In genomic region chr10:48522011-48522765, GRCh38 we compare ENCODE assay signal across 1 cellular context.
TF ChIP-seq lines count a peak whose summit lies in the region.

No MANE protein-coding gene starts in this region.

TF ChIP-seq in H1, 55 proteins besides CTCF, POLR2A, EP300 and RAD21:
- TF ChIP-seq SUZ12 (IDR thresholded peaks at IDR 0.05; ENCODE audit: low read length): no peak
- no peak for TF ChIP-seq E2F6 (IDR thresholded peaks at IDR 0.05)
- no peak for TF ChIP-seq RBBP5 (IDR thresholded peaks at IDR 0.05; ENCODE audit: borderline replicate concordance, low read depth, low read length)
- TF ChIP-seq RNF2 (IDR thresholded peaks at IDR 0.05; ENCODE audit: borderline replicate concordance, low read depth, low read length, missing control alignments, poor library complexity, severe bottlenecking): no peak
- no peak for TF ChIP-seq KDM5A (IDR thresholded peaks at IDR 0.05; ENCODE audit: low read length)
- TF ChIP-seq KDM1A (IDR thresholded peaks at IDR 0.05; ENCODE audit: borderline replicate concordance, low read length): no peak
- TF ChIP-seq RFX5 (IDR thresholded peaks at IDR 0.05; ENCODE audit: borderline replicate concordance, low read depth, low read length): no peak
- no peak for TF ChIP-seq CHD7 (IDR thresholded peaks at IDR 0.05; ENCODE audit: insufficient replicate concordance, low read length)
- no peak for TF ChIP-seq TBP (IDR thresholded peaks at IDR 0.05; ENCODE audit: low read depth, low read length)
- no peak for TF ChIP-seq CHD1 (IDR thresholded peaks at IDR 0.05; ENCODE audit: low read depth, low read length)
- TF ChIP-seq JUN (IDR thresholded peaks at IDR 0.05; ENCODE audit: low read depth, low read length): no peak
- no peak for TF ChIP-seq BRCA1 (IDR thresholded peaks at IDR 0.05; ENCODE audit: low read depth, low read length)
- no peak for TF ChIP-seq CHD2 (IDR thresholded peaks at IDR 0.05; ENCODE audit: low read length)
- TF ChIP-seq ATF2 (IDR thresholded peaks at IDR 0.05; ENCODE audit: low read length): no peak
- TF ChIP-seq CBX5 (IDR thresholded peaks at IDR 0.05; ENCODE audit: low read depth, low read length): no peak
- TF ChIP-seq TAF1 (IDR thresholded peaks at IDR 0.05; ENCODE audit: low read depth, low read length): no peak
- no peak for TF ChIP-seq ASH2L (IDR thresholded peaks at IDR 0.05; ENCODE audit: low read length)
